In the genomic region with DNA sequence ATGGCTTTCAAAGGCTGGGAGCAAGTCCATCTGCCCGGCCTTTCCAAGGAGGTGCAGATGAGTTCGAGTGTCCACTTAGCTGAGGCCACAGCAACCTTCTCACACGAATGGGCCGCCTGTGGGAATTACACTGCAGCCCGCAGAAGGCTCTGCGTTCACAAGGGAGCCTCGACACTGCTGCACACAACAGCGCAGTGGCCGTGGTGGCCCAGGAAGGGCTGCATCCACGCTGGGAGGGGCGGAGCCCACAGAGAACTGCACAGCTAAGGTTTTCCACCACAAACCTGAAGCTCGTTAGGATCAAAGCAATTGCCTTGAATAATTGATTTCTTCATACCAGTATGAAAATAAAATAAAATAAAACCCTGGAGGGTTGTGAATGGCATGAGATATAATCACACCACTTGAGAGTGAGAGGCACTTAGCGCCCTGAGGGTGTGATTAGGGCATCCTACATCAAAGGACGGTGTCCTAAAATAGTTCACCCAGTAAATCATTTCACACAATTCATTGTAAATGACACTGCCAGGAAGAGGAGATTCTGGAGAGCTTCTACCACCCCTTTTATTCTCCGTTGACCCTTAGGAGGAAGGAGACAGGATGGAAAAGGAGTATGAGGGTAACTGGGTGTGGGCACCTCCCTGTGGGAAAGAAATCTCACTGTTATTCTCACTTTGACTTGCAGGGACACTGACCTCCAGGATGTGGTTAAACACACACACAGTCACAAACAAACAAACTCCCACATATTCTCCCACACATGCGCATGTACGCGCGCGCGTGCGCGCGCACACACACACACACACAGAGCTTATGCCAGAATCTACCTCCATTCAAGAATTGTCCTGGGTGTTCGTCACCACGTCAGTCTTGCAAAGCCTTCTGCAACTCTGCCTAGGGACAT, we compare ENCODE assay signal across 16 cellular contexts.
DNase-seq lines count a peak whose midpoint lies in the region; ATAC-seq and TF ChIP-seq lines count a peak whose summit lies in the region.
"Had no signal": no experiment of that assay in that cellular context is flagged by ENCODE, and none has a peak within 500 bp of the region (broad histone marks: within the 10 kb centered on the region; RNA-seq: fewer than 3 reads in every experiment).

No MANE protein-coding gene starts in this region.

- H3K9me3 ChIP-seq in right cardiac atrium (ENCODE audit: control insufficient read depth, low read length) = no peaks in the 10 kb centered on the region
- H3K9me3 ChIP-seq: testis had no signal

- DNase-seq in right cardiac atrium (peak in 1 of 3 donors; percentile 45), Right ventricle myocardium inferior (ENCODE audit: missing footprints) (no peak), NCI-H2227 (lab: John Stamatoyannopoulos, UW; ENCODE audit: unreplicated experiment) (peak; percentile 84), AG08396 (ENCODE audit: low spot score) (no peak), dorsolateral prefrontal cortex (no peak)
- peak in 1 of 2 donors; percentile 23 for DNase-seq in central memory CD8-positive, alpha-beta T cell (ENCODE audit: low spot score in 2 of 2)
- DNase-seq: amygdala; C1 segment of cervical spinal cord; midbrain; NCI-H2029 treated with DMSO at 0.1 percent for 48 hours; NK-92 treated with Interleukin-12 subunit alpha and Interleukin-12 subunit beta, amount 100 ng/mL, for 24 hours; Right ventricle myocardium superior; small intestine; testis had no signal

- H3K4me1 Mint-ChIP-seq in central memory CD8-positive, alpha-beta T cell = peaks cover 32% of the 10 kb centered on the region
- H3K4me1 Mint-ChIP-seq in stimulated activated naive CD8-positive, alpha-beta T cell treated with anti-CD3 and anti-CD28 coated beads, Interleukin-15, Interleukin-2, amounts not matched to agents 100 ng/mL and 50 ng/mL, for 24 hours (ENCODE audit: low read depth) = peaks cover 25% of the 10 kb centered on the region

- no peak overlapping the region for H3K27ac Mint-ChIP-seq in central memory CD8-positive, alpha-beta T cell (ENCODE audit: low read depth)
- H3K27ac Mint-ChIP-seq in stimulated activated naive CD8-positive, alpha-beta T cell treated with anti-CD3 and anti-CD28 coated beads, Interleukin-15, Interleukin-2, amounts not matched to agents 100 ng/mL and 50 ng/mL, for 24 hours = peak overlapping the region; percentile 78

- peak; percentile 48 to 60 for ATAC-seq in right cardiac atrium
- ATAC-seq in Right ventricle myocardium inferior = no peak
- peak; percentile 56 for ATAC-seq in central memory CD8-positive, alpha-beta T cell (replicated peaks; ENCODE audit: extremely low read depth, poor library complexity, severe bottlenecking)

- H3K9me3 Mint-ChIP-seq in central memory CD8-positive, alpha-beta T cell = no peaks in the 10 kb centered on the region
- H3K9me3 Mint-ChIP-seq in stimulated activated naive CD8-positive, alpha-beta T cell treated with anti-CD3 and anti-CD28 coated beads, Interleukin-15, Interleukin-2, amounts not matched to agents 100 ng/mL and 50 ng/mL, for 24 hours = no peaks in the 10 kb centered on the region

- H3K4me1 ChIP-seq in right cardiac atrium (ENCODE audit: control insufficient read depth, insufficient read depth, low read length) = no peaks in the 10 kb centered on the region
- H3K4me1 ChIP-seq: testis had no signal

- peaks cover 6% of the 10 kb centered on the region for H3K36me3 Mint-ChIP-seq in central memory CD8-positive, alpha-beta T cell (ENCODE audit: insufficient read depth)
- H3K36me3 Mint-ChIP-seq in stimulated activated naive CD8-positive, alpha-beta T cell treated with anti-CD3 and anti-CD28 coated beads, Interleukin-15, Interleukin-2, amounts not matched to agents 100 ng/mL and 50 ng/mL, for 24 hours (ENCODE audit: low read depth) = no peaks in the 10 kb centered on the region

- no peaks in the 10 kb centered on the region for H3K27me3 Mint-ChIP-seq in central memory CD8-positive, alpha-beta T cell
- H3K27me3 Mint-ChIP-seq in stimulated activated naive CD8-positive, alpha-beta T cell treated with anti-CD3 and anti-CD28 coated beads, Interleukin-15, Interleukin-2, amounts not matched to agents 100 ng/mL and 50 ng/mL, for 24 hours = peaks cover 10% of the 10 kb centered on the region

- intact Hi-C loops in right cardiac atrium (cut with DNase I) = no loop called here
- intact Hi-C loops in Right ventricle myocardium inferior (cut with DNase I) = no loop called here
- intact Hi-C loops in dorsolateral prefrontal cortex (cut with DNase I) = no loop called here

- 77% methylated on average over 26 of the region's 26 CpGs for WGBS in right cardiac atrium

- no peak for TF ChIP-seq CTCF in dorsolateral prefrontal cortex (IDR thresholded peaks at IDR 0.05 in 54 of 56, conservative IDR thresholded peaks at IDR 0.05 in 2 of 56; ENCODE audit: low read depth in 1 of 56, partially characterized antibody in 56 of 56)

- H3K4me3 Mint-ChIP-seq in central memory CD8-positive, alpha-beta T cell = peak overlapping the region; percentile 60
- H3K4me3 Mint-ChIP-seq in stimulated activated naive CD8-positive, alpha-beta T cell treated with anti-CD3 and anti-CD28 coated beads, Interleukin-15, Interleukin-2, amounts not matched to agents 100 ng/mL and 50 ng/mL, for 24 hours = no peak overlapping the region

- H3K27me3 ChIP-seq in right cardiac atrium (ENCODE audit: control insufficient read depth, insufficient read depth) (no peaks in the 10 kb centered on the region), dorsolateral prefrontal cortex (peaks cover 0 to 5% (median 0%) of the 10 kb centered on the region in 45 donors)
- H3K27me3 ChIP-seq: testis had no signal

- H3K4me3 ChIP-seq in right cardiac atrium (ENCODE audit: low read length) = no peak overlapping the region
- no peak overlapping the region for H3K4me3 ChIP-seq in dorsolateral prefrontal cortex
- H3K4me3 ChIP-seq: testis had no signal

- H3K27ac ChIP-seq in right cardiac atrium (ENCODE audit: low read length) (no peak overlapping the region), dorsolateral prefrontal cortex (no peak overlapping the region)
- H3K27ac ChIP-seq: epithelial cell of prostate, testis had no signal
